ENCODE assay signal across 1 cellular context in genomic region chr17:9576521-9577401, GRCh38.
TF ChIP-seq lines count a peak whose summit lies in the region.

Gene CFAP52, plus strand, starts transcription at chr17:9576642. Its CDS starts 54 bp downstream, at chr17:9576696.

TF ChIP-seq in HEK293, 187 proteins besides CTCF, POLR2A, EP300 and RAD21 (continued from another document):
- TF ChIP-seq ZBTB11 (tag by site-specific recombination; conservative IDR thresholded peaks at IDR 0.05; ENCODE audit: low read depth), result 0 out of 2 replicates have a peak, but pooled peaks have one; percentile 0
- peak; percentile 87 for TF ChIP-seq ZBTB48 (tag by site-specific recombination; IDR thresholded peaks at IDR 0.05)
- TF ChIP-seq ZNF354C (tag by site-specific recombination; IDR thresholded peaks at IDR 0.05; ENCODE audit: borderline replicate concordance, low read depth), result no peak
- TF ChIP-seq ZNF530 (tag by site-specific recombination; IDR thresholded peaks at IDR 0.05; ENCODE audit: low read depth), result no peak
- peak; percentile 17; the same call in 1 of the 2 replicates for TF ChIP-seq ZNF335 (tag by site-specific recombination; conservative IDR thresholded peaks at IDR 0.05)
- no peak for TF ChIP-seq GFI1B (tag by site-specific recombination; IDR thresholded peaks at IDR 0.05)
- TF ChIP-seq REST (tag by site-specific recombination; IDR thresholded peaks at IDR 0.05), result 0 out of 2 replicates have a peak, but pooled peaks have one; percentile 56
- TF ChIP-seq ZBTB20 (tag by site-specific recombination; IDR thresholded peaks at IDR 0.05), result peak; percentile 40
- TF ChIP-seq ZNF600 (tag by site-specific recombination; IDR thresholded peaks at IDR 0.05), result peak; percentile 72
- TF ChIP-seq ZNF776 (tag by site-specific recombination; IDR thresholded peaks at IDR 0.05; ENCODE audit: borderline replicate concordance), result no peak
- peak; percentile 99 for TF ChIP-seq ZNF341 (tag by site-specific recombination; IDR thresholded peaks at IDR 0.05; ENCODE audit: low read depth)
- TF ChIP-seq ZNF416 (tag by site-specific recombination; IDR thresholded peaks at IDR 0.05), result no peak
- TF ChIP-seq ZSCAN16 (tag by site-specific recombination; IDR thresholded peaks at IDR 0.05), result peak; percentile 84
- no peak for TF ChIP-seq ZBTB49 (tag by site-specific recombination; IDR thresholded peaks at IDR 0.05; ENCODE audit: low read depth)
- TF ChIP-seq ZNF654 (tag by site-specific recombination; IDR thresholded peaks at IDR 0.05; ENCODE audit: low read depth), result peak; percentile 53
- TF ChIP-seq PBX3 (CRISPR knock-in tag; IDR thresholded peaks at IDR 0.05), result no peak
- no peak for TF ChIP-seq SETDB1 (IDR thresholded peaks at IDR 0.05; ENCODE audit: insufficient read length, low read length)
- no peak for TF ChIP-seq ZNF555 (tag by site-specific recombination; conservative IDR thresholded peaks at IDR 0.05)
- TF ChIP-seq ZNF169 (tag by site-specific recombination; IDR thresholded peaks at IDR 0.05), result no peak
- TF ChIP-seq PRDM2 (tag by site-specific recombination; IDR thresholded peaks at IDR 0.05; ENCODE audit: borderline replicate concordance), result 0 out of 2 replicates have a peak, but pooled peaks have one; percentile 30
